In genomic region chr2:136214284-136214683, GRCh38 we compare ENCODE assay signal across 1 cellular context.
A peak's percentile ranks its signal among the peaks of the same experiment; 100 is the strongest.
TF ChIP-seq lines count a peak whose summit lies in the region.

No MANE protein-coding gene starts in this region.

TF ChIP-seq in HepG2, 621 proteins besides CTCF, POLR2A, EP300 and RAD21 (continued from another document):
- no peak for TF ChIP-seq ZNF609 (CRISPR knock-in tag; IDR thresholded peaks at IDR 0.05; ENCODE audit: borderline replicate concordance)
- TF ChIP-seq, protein P1, sequence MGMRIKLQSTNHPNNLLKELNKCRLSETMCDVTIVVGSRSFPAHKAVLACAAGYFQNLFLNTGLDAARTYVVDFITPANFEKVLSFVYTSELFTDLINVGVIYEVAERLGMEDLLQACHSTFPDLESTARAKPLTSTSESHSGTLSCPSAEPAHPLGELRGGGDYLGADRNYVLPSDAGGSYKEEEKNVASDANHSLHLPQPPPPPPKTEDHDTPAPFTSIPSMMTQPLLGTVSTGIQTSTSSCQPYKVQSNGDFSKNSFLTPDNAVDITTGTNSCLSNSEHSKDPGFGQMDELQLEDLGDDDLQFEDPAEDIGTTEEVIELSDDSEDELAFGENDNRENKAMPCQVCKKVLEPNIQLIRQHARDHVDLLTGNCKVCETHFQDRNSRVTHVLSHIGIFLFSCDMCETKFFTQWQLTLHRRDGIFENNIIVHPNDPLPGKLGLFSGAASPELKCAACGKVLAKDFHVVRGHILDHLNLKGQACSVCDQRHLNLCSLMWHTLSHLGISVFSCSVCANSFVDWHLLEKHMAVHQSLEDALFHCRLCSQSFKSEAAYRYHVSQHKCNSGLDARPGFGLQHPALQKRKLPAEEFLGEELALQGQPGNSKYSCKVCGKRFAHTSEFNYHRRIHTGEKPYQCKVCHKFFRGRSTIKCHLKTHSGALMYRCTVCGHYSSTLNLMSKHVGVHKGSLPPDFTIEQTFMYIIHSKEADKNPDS (CRISPR knock-in tag; IDR thresholded peaks at IDR 0.05): peak; percentile 95
- peak; percentile 53; the same call in 1 of the 2 replicates for TF ChIP-seq CEBPB (IDR thresholded peaks at IDR 0.05; ENCODE audit: borderline replicate concordance, low read depth, low read length)
- 0 out of 2 replicates have a peak, but pooled peaks have one; percentile 32 for TF ChIP-seq ZNF205 (CRISPR knock-in tag; IDR thresholded peaks at IDR 0.05)
TF ChIP-seq in HepG2: peak in this region for 5.
